35 cellular contexts compared by ENCODE assay signal in the genomic region with DNA sequence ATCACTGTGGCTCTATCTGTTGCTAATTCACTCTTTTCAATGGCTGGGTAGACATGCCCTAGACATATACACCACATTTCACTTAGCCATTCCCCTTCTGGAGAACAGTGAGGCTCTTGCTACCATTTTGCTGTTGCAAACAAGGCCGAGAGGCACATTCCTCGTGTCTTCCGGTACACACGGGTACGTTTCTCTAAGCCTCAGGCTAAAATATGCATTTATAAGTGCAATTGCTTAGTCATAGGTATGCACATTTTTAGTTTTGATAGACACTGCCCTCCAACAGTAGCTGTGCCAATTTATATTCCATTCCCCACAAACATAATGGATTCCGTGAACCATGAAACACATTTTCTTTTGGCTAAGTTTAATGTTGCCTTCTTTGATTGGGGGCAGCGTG. TPM values are rescaled to one million over a fixed set of nuclear protein-coding genes. Genes with fewer than 3 reads are reported as not detected.
"Had no signal": no experiment of that assay in that cellular context is flagged by ENCODE, and none has a peak within 500 bp of the region (broad histone marks: within the 10 kb centered on the region; RNA-seq: fewer than 3 reads in every experiment).

No MANE protein-coding gene starts in this region.

- H3K4me3 ChIP-seq: adrenal gland, body of pancreas, colonic mucosa, esophagus squamous epithelium had no signal

- H3K36me3 Mint-ChIP-seq: activated CD4-positive, alpha-beta memory T cell treated with anti-CD3 and anti-CD28 coated beads for 36 hours; activated CD8-positive, alpha-beta memory T cell treated with anti-CD3 and anti-CD28 coated beads, Interleukin-2, amount 10 ng/mL, durations not matched to agents 7 days and 5 days; activated naive CD4-positive, alpha-beta T cell treated with anti-CD3 and anti-CD28 coated beads, Interleukin-2, amount 50 U/mL, for 24 hours; activated naive CD8-positive, alpha-beta T cell treated with anti-CD3 and anti-CD28 coated beads for 36 hours had no signal

- H3K4me3 Mint-ChIP-seq: activated CD4-positive, alpha-beta memory T cell treated with anti-CD3 and anti-CD28 coated beads for 36 hours; activated CD4-positive, alpha-beta T cell treated with anti-CD3 and anti-CD28 coated beads for 36 hours; activated CD4-positive, alpha-beta T cell treated with anti-CD3 and anti-CD28 coated beads, Interleukin-2, amount 10 ng/mL, durations not matched to agents 24 days and 14 days; activated CD8-positive, alpha-beta memory T cell treated with anti-CD3 and anti-CD28 coated beads, Interleukin-2, amount 10 ng/mL, durations not matched to agents 7 days and 5 days; activated CD8-positive, alpha-beta T cell treated with anti-CD3 and anti-CD28 coated beads, Interleukin-2, amount 10 ng/mL, durations not matched to agents 7 days and 5 days; activated naive CD4-positive, alpha-beta T cell treated with anti-CD3 and anti-CD28 coated beads for 36 hours; activated naive CD4-positive, alpha-beta T cell treated with anti-CD3 and anti-CD28 coated beads, Interleukin-2, amount 50 U/mL, for 24 hours; activated naive CD8-positive, alpha-beta T cell treated with anti-CD3 and anti-CD28 coated beads for 36 hours; activated naive CD8-positive, alpha-beta T cell treated with anti-CD3 and anti-CD28 coated beads, Interleukin-2, amount 50 U/mL, for 24 hours; activated T-helper 1 cell treated with anti-CD3 and anti-CD28 coated beads, Interleukin-12 subunit alpha, Interleukin-12 subunit beta, Interleukin-2, Interleukin-4 antibody, amounts not matched to agents 30 ng/mL and 10 ng/mL and 1 ng/mL, durations not matched to agents 14 hours and 24 hours and 36 hours had no signal

- H3K27me3 Mint-ChIP-seq: activated CD4-positive, alpha-beta memory T cell treated with anti-CD3 and anti-CD28 coated beads for 36 hours; activated CD4-positive, alpha-beta T cell treated with anti-CD3 and anti-CD28 coated beads, Interleukin-2, amount 10 ng/mL, durations not matched to agents 24 days and 14 days had no signal

- DNase-seq: activated CD4-positive, alpha-beta T cell treated with anti-CD3 and anti-CD28 coated beads for 36 hours; activated CD4-positive, alpha-beta T cell treated with anti-CD3 and anti-CD28 coated beads, Interleukin-2, amount 10 ng/mL, durations not matched to agents 24 days and 14 days; activated CD4-positive, CD25-positive, alpha-beta regulatory T cell; activated CD8-positive, alpha-beta memory T cell treated with anti-CD3 and anti-CD28 coated beads, Interleukin-2, amount 10 ng/mL, durations not matched to agents 7 days and 5 days; activated CD8-positive, alpha-beta memory T cell treated with anti-CD3 and anti-CD28 coated beads, Interleukin-2, amount 50 U/mL, for 4 hours; activated CD8-positive, alpha-beta T cell treated with anti-CD3 and anti-CD28 coated beads, Interleukin-2, amount 10 ng/mL, durations not matched to agents 7 days and 5 days; activated naive CD4-positive, alpha-beta T cell treated with anti-CD3 and anti-CD28 coated beads for 36 hours; activated naive CD8-positive, alpha-beta T cell treated with anti-CD3 and anti-CD28 coated beads for 36 hours; activated naive CD8-positive, alpha-beta T cell treated with anti-CD3 and anti-CD28 coated beads, Interleukin-2, amount 50 U/mL, for 24 hours; activated T-cell treated with anti-CD3 and anti-CD28 coated beads, Interleukin-2, amount 50 U/mL, for 1 hour; activated T-cell treated with anti-CD3 and anti-CD28 coated beads, Interleukin-2, amount 50 U/mL, for 48 hours; adrenal gland; amygdala; body of pancreas; central memory CD4-positive, alpha-beta T cell; cerebellar nuclear complex; colonic mucosa; effector CD8-positive, alpha-beta T cell; esophagus squamous epithelium; T-helper 2 cell had no signal

- H3K27ac ChIP-seq: adrenal gland, body of pancreas, colonic mucosa, epithelial cell of prostate, esophagus squamous epithelium had no signal

- H3K27me3 ChIP-seq: adrenal gland, body of pancreas, colonic mucosa had no signal

- ATAC-seq: activated CD4-positive, alpha-beta T cell treated with anti-CD3 and anti-CD28 coated beads for 36 hours; activated CD8-positive, alpha-beta memory T cell treated with anti-CD3 and anti-CD28 coated beads, Interleukin-2, amount 10 ng/mL, durations not matched to agents 7 days and 5 days; activated CD8-positive, alpha-beta T cell treated with anti-CD3 and anti-CD28 coated beads, Interleukin-2, amount 10 ng/mL, durations not matched to agents 7 days and 5 days; activated naive CD8-positive, alpha-beta T cell treated with anti-CD3 and anti-CD28 coated beads, Interleukin-2, amount 50 U/mL, for 24 hours; body of pancreas had no signal

- H3K9me3 ChIP-seq: adrenal gland, body of pancreas, colonic mucosa, esophagus squamous epithelium had no signal

- FAIRE-seq: endometrium, endothelial cell of umbilical vein, frontal cortex had no signal

- H3K4me1 ChIP-seq: adrenal gland, body of pancreas, colonic mucosa, esophagus squamous epithelium had no signal

- H3K4me1 Mint-ChIP-seq: activated CD4-positive, alpha-beta T cell treated with anti-CD3 and anti-CD28 coated beads for 36 hours; activated CD4-positive, alpha-beta T cell treated with anti-CD3 and anti-CD28 coated beads, Interleukin-2, amount 10 ng/mL, durations not matched to agents 24 days and 14 days; activated CD8-positive, alpha-beta memory T cell treated with anti-CD3 and anti-CD28 coated beads, Interleukin-2, amount 10 ng/mL, durations not matched to agents 7 days and 5 days; activated naive CD4-positive, alpha-beta T cell treated with anti-CD3 and anti-CD28 coated beads, Interleukin-2, amount 50 U/mL, for 24 hours; activated naive CD8-positive, alpha-beta T cell treated with anti-CD3 and anti-CD28 coated beads for 36 hours; activated naive CD8-positive, alpha-beta T cell treated with anti-CD3 and anti-CD28 coated beads, Interleukin-2, amount 50 U/mL, for 24 hours had no signal

- H3K36me3 ChIP-seq: adrenal gland, colonic mucosa, esophagus squamous epithelium had no signal

- H3K9me3 Mint-ChIP-seq: activated CD4-positive, alpha-beta memory T cell treated with anti-CD3 and anti-CD28 coated beads for 36 hours; activated CD4-positive, alpha-beta T cell treated with anti-CD3 and anti-CD28 coated beads, Interleukin-2, amount 10 ng/mL, durations not matched to agents 24 days and 14 days; activated naive CD4-positive, alpha-beta T cell treated with anti-CD3 and anti-CD28 coated beads for 36 hours; activated naive CD4-positive, alpha-beta T cell treated with anti-CD3 and anti-CD28 coated beads, Interleukin-2, amount 50 U/mL, for 24 hours; activated naive CD8-positive, alpha-beta T cell treated with anti-CD3 and anti-CD28 coated beads for 36 hours; activated naive CD8-positive, alpha-beta T cell treated with anti-CD3 and anti-CD28 coated beads, Interleukin-2, amount 50 U/mL, for 24 hours; activated T-helper 1 cell treated with anti-CD3 and anti-CD28 coated beads, Interleukin-12 subunit alpha, Interleukin-12 subunit beta, Interleukin-2, Interleukin-4 antibody, amounts not matched to agents 30 ng/mL and 10 ng/mL and 1 ng/mL, durations not matched to agents 14 hours and 24 hours and 36 hours; activated T-helper 2 cell treated with anti-CD3 and anti-CD28 coated beads, Interferon-gamma antibody, Interleukin-2, Interleukin-4, amounts not matched to agents 10 μg/mL and 5 μg/mL and 100 μg/mL, durations not matched to agents 14 hours and 24 hours and 36 hours had no signal

- H3K27ac Mint-ChIP-seq: activated CD4-positive, alpha-beta memory T cell treated with anti-CD3 and anti-CD28 coated beads for 36 hours; activated CD4-positive, alpha-beta T cell treated with anti-CD3 and anti-CD28 coated beads for 36 hours; activated CD4-positive, alpha-beta T cell treated with anti-CD3 and anti-CD28 coated beads, Interleukin-2, amount 10 ng/mL, durations not matched to agents 24 days and 14 days; activated CD8-positive, alpha-beta memory T cell treated with anti-CD3 and anti-CD28 coated beads, Interleukin-2, amount 10 ng/mL, durations not matched to agents 7 days and 5 days; activated CD8-positive, alpha-beta T cell treated with anti-CD3 and anti-CD28 coated beads, Interleukin-2, amount 10 ng/mL, durations not matched to agents 7 days and 5 days; activated naive CD4-positive, alpha-beta T cell treated with anti-CD3 and anti-CD28 coated beads for 36 hours; activated naive CD4-positive, alpha-beta T cell treated with anti-CD3 and anti-CD28 coated beads, Interleukin-2, amount 50 U/mL, for 24 hours; activated naive CD8-positive, alpha-beta T cell treated with anti-CD3 and anti-CD28 coated beads for 36 hours; activated naive CD8-positive, alpha-beta T cell treated with anti-CD3 and anti-CD28 coated beads, Interleukin-2, amount 50 U/mL, for 24 hours; activated T-helper 1 cell treated with anti-CD3 and anti-CD28 coated beads, Interleukin-12 subunit alpha, Interleukin-12 subunit beta, Interleukin-2, Interleukin-4 antibody, amounts not matched to agents 30 ng/mL and 10 ng/mL and 1 ng/mL, durations not matched to agents 14 hours and 24 hours and 36 hours; activated T-helper 2 cell treated with anti-CD3 and anti-CD28 coated beads, Interferon-gamma antibody, Interleukin-2, Interleukin-4, amounts not matched to agents 10 μg/mL and 5 μg/mL and 100 μg/mL, durations not matched to agents 14 hours and 24 hours and 36 hours had no signal

RNA-seq across cellular contexts. Expression of a gene that starts 13.2 kb away (rescaled TPM):
- total RNA-seq: activated CD4-positive, alpha-beta memory T cell treated with anti-CD3 and anti-CD28 coated beads for 36 hours; activated CD4-positive, alpha-beta T cell treated with anti-CD3 and anti-CD28 coated beads for 36 hours; activated CD4-positive, alpha-beta T cell treated with anti-CD3 and anti-CD28 coated beads, Interleukin-2, amount 10 ng/mL, durations not matched to agents 24 days and 14 days; activated CD8-positive, alpha-beta memory T cell treated with anti-CD3 and anti-CD28 coated beads for 36 hours; activated CD8-positive, alpha-beta memory T cell treated with anti-CD3 and anti-CD28 coated beads, Interleukin-2, amount 10 ng/mL, durations not matched to agents 7 days and 5 days; activated CD8-positive, alpha-beta T cell treated with anti-CD3 and anti-CD28 coated beads, Interleukin-2, amount 10 ng/mL, durations not matched to agents 7 days and 5 days; activated naive CD4-positive, alpha-beta T cell treated with anti-CD3 and anti-CD28 coated beads for 36 hours; activated naive CD8-positive, alpha-beta T cell treated with anti-CD3 and anti-CD28 coated beads for 36 hours; adrenal gland; aorta; dermis microvascular lymphatic vessel endothelial cell; endothelial cell of umbilical vein; esophagus squamous epithelium; fibroblast of lung; fibroblast of villous mesenchyme; frontal cortex; T-helper 1 cell treated with Interleukin-12 subunit alpha and Interleukin-12 subunit beta and Interleukin-4 antibody, amounts not matched to agents 30 ng/mL and 1 ng/mL, for 36 hours had no signal
- polyA plus RNA-seq: adrenal gland, aorta, endothelial cell of umbilical vein, esophagus, fibroblast of lung had no signal

RNA-seq across cellular contexts. Expression of a gene that starts 16.9 kb away (rescaled TPM):
- total RNA-seq: activated CD4-positive, alpha-beta memory T cell treated with anti-CD3 and anti-CD28 coated beads for 36 hours; activated CD4-positive, alpha-beta T cell treated with anti-CD3 and anti-CD28 coated beads for 36 hours; activated CD4-positive, alpha-beta T cell treated with anti-CD3 and anti-CD28 coated beads, Interleukin-2, amount 10 ng/mL, durations not matched to agents 24 days and 14 days; activated CD8-positive, alpha-beta memory T cell treated with anti-CD3 and anti-CD28 coated beads for 36 hours; activated CD8-positive, alpha-beta memory T cell treated with anti-CD3 and anti-CD28 coated beads, Interleukin-2, amount 10 ng/mL, durations not matched to agents 7 days and 5 days; activated CD8-positive, alpha-beta T cell treated with anti-CD3 and anti-CD28 coated beads, Interleukin-2, amount 10 ng/mL, durations not matched to agents 7 days and 5 days; activated naive CD4-positive, alpha-beta T cell treated with anti-CD3 and anti-CD28 coated beads for 36 hours; activated naive CD8-positive, alpha-beta T cell treated with anti-CD3 and anti-CD28 coated beads for 36 hours; activated T-helper 1 cell treated with anti-CD3 and anti-CD28 coated beads, Interleukin-12 subunit alpha, Interleukin-12 subunit beta, Interleukin-2, Interleukin-4 antibody, amounts not matched to agents 30 ng/mL and 10 ng/mL and 1 ng/mL, durations not matched to agents 14 hours and 24 hours and 36 hours; aorta; body of pancreas; dermis microvascular lymphatic vessel endothelial cell; endothelial cell of umbilical vein; esophagus squamous epithelium; fibroblast of lung; T-helper 1 cell treated with Interleukin-12 subunit alpha and Interleukin-12 subunit beta and Interleukin-4 antibody, amounts not matched to agents 30 ng/mL and 1 ng/mL, for 36 hours had no signal
- polyA plus RNA-seq: aorta, endothelial cell of umbilical vein, esophagus, fibroblast of lung had no signal

RNA-seq across cellular contexts. Expression of a gene that starts 52.4 kb away (rescaled TPM):
- total RNA-seq: activated CD4-positive, alpha-beta memory T cell treated with anti-CD3 and anti-CD28 coated beads for 36 hours; activated CD4-positive, alpha-beta T cell treated with anti-CD3 and anti-CD28 coated beads for 36 hours; activated CD4-positive, alpha-beta T cell treated with anti-CD3 and anti-CD28 coated beads, Interleukin-2, amount 10 ng/mL, durations not matched to agents 24 days and 14 days; activated CD8-positive, alpha-beta memory T cell treated with anti-CD3 and anti-CD28 coated beads for 36 hours; activated CD8-positive, alpha-beta memory T cell treated with anti-CD3 and anti-CD28 coated beads, Interleukin-2, amount 10 ng/mL, durations not matched to agents 7 days and 5 days; activated CD8-positive, alpha-beta T cell treated with anti-CD3 and anti-CD28 coated beads, Interleukin-2, amount 10 ng/mL, durations not matched to agents 7 days and 5 days; activated naive CD4-positive, alpha-beta T cell treated with anti-CD3 and anti-CD28 coated beads for 36 hours; activated naive CD8-positive, alpha-beta T cell treated with anti-CD3 and anti-CD28 coated beads for 36 hours; activated T-helper 1 cell treated with anti-CD3 and anti-CD28 coated beads, Interleukin-12 subunit alpha, Interleukin-12 subunit beta, Interleukin-2, Interleukin-4 antibody, amounts not matched to agents 30 ng/mL and 10 ng/mL and 1 ng/mL, durations not matched to agents 14 hours and 24 hours and 36 hours; activated T-helper 2 cell treated with anti-CD3 and anti-CD28 coated beads, Interferon-gamma antibody, Interleukin-2, Interleukin-4, amounts not matched to agents 10 μg/mL and 5 μg/mL and 100 μg/mL, durations not matched to agents 14 hours and 24 hours and 36 hours; adrenal gland; aorta; body of pancreas; colonic mucosa; dermis microvascular lymphatic vessel endothelial cell; endothelial cell of umbilical vein; esophagus squamous epithelium; fibroblast of lung; fibroblast of villous mesenchyme; frontal cortex; T-helper 1 cell treated with Interleukin-12 subunit alpha and Interleukin-12 subunit beta and Interleukin-4 antibody, amounts not matched to agents 30 ng/mL and 1 ng/mL, for 36 hours had no signal
- polyA plus RNA-seq: adrenal gland, aorta, endothelial cell of umbilical vein, esophagus, fibroblast of lung had no signal
